Comparison of ENCODE assay signal across 13 cellular contexts in genomic region chr12:31280183-31280582, GRCh38.
"Had no signal": no experiment of that assay in that cellular context is flagged by ENCODE, and none has a peak within 500 bp of the region (broad histone marks: within the 10 kb centered on the region; RNA-seq: fewer than 3 reads in every experiment).

No MANE protein-coding gene starts in this region.

- H3K4me1 ChIP-seq: adrenal gland, esophagus squamous epithelium, foreskin keratinocyte, thyroid gland, vagina had no signal

- H3K9me3 Mint-ChIP-seq: nephron had no signal

- ATAC-seq: foreskin keratinocyte, left cardiac atrium had no signal

- H3K27me3 ChIP-seq: adrenal gland, esophagus squamous epithelium, foreskin keratinocyte, thyroid gland, vagina had no signal

- H3K27ac Mint-ChIP-seq: nephron had no signal

- H3K4me1 Mint-ChIP-seq: nephron had no signal

- H3K27ac ChIP-seq: adrenal gland, foreskin keratinocyte, thyroid gland, vagina had no signal

- H3K9me3 ChIP-seq: adrenal gland, esophagus squamous epithelium, thyroid gland, vagina had no signal

- DNase-seq: activated CD4-positive, CD25-positive, alpha-beta regulatory T cell; activated naive CD4-positive, alpha-beta T cell; adrenal gland; dermis blood vessel endothelial cell; esophagus squamous epithelium; foreskin keratinocyte; left cardiac atrium; stimulated activated CD4-positive, alpha-beta T cell treated with anti-CD3 and anti-CD28 coated beads, Interleukin-4, amount 100 ng/mL, for 4 hours; T-helper 2 cell; thyroid gland had no signal

- H3K4me3 Mint-ChIP-seq: nephron had no signal

- H3K4me3 ChIP-seq: adrenal gland, esophagus squamous epithelium, lung, thyroid gland, vagina had no signal
